In the genomic region with DNA sequence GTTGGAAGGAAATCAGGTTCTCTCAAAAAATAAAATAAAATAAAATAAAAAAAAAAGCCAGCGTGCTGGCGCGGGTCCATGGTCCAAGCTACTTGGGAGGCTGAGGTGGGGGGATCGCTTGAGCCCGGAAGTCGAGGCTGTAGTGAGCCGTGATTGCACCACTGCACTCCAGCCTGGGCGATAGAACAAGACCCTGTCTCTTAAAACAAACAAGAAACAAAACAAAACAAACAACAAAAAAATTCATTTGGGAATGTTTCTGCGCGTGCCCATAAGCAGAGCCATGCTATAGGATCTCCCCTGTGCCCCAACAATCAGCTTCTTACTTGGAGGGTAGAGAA, we compare ENCODE assay signal across 8 cellular contexts. TPM values are rescaled to one million over a fixed set of nuclear protein-coding genes. Genes with fewer than 3 reads are reported as not detected.
DNase-seq lines count a peak whose midpoint lies in the region; ATAC-seq and TF ChIP-seq lines count a peak whose summit lies in the region.

No MANE protein-coding gene starts in this region.

- H3K27me3 Mint-ChIP-seq in CD14-positive monocyte (ENCODE audit: low read depth in 3 of 3): peaks cover 50 to 73% (median 63%) of the 10 kb centered on the region in 3 donors
- H3K27me3 Mint-ChIP-seq in effector memory CD8-positive, alpha-beta T cell: no peaks in the 10 kb centered on the region

- H3K9me3 ChIP-seq in NT2/D1 (ENCODE audit: insufficient read depth, low read length): no peaks in the 10 kb centered on the region
- no peaks in the 10 kb centered on the region for H3K9me3 ChIP-seq in neuron (ENCODE audit: low read length)

- peaks cover 26% of the 10 kb centered on the region for H3K4me1 Mint-ChIP-seq in CD14-positive monocyte
- peaks cover 34 to 52% of the 10 kb centered on the region in 2 donors for H3K4me1 Mint-ChIP-seq in effector memory CD8-positive, alpha-beta T cell (ENCODE audit: low read depth in 2 of 2)

- ATAC-seq in effector memory CD8-positive, alpha-beta T cell (replicated peaks): no peak
- ATAC-seq in GM18861 (IDR thresholded peaks at IDR 0.05; ENCODE audit: unreplicated experiment): no peak
- no peak for ATAC-seq in GM18505 (IDR thresholded peaks at IDR 0.05; ENCODE audit: unreplicated experiment)
- ATAC-seq in HG03108 (IDR thresholded peaks at IDR 0.05; ENCODE audit: unreplicated experiment): no peak

- intact Hi-C loops in CD14-positive monocyte (cut with micrococcal nuclease): no loop called here
- intact Hi-C loops in posterior vena cava (cut with DNase I): no loop called here

- H3K27me3 ChIP-seq in NT2/D1 (ENCODE audit: insufficient read depth, insufficient read length) (peaks cover 46% of the 10 kb centered on the region), neuron (ENCODE audit: insufficient read depth, low read length) (peaks cover 15% of the 10 kb centered on the region)

- no peak for TF ChIP-seq CTCF in CD14-positive monocyte (IDR thresholded peaks at IDR 0.05)

- H3K36me3 ChIP-seq in NT2/D1 (ENCODE audit: insufficient read depth, insufficient read length, low read length) (no peaks in the 10 kb centered on the region), neuron (ENCODE audit: insufficient read depth, low read length) (no peaks in the 10 kb centered on the region)

- peaks cover 0 to 12% (median 3%) of the 10 kb centered on the region in 7 donors for H3K9me3 Mint-ChIP-seq in CD14-positive monocyte
- H3K9me3 Mint-ChIP-seq in effector memory CD8-positive, alpha-beta T cell: no peaks in the 10 kb centered on the region

- DNase-seq in CD14-positive monocyte (ENCODE audit: low spot score): no peak
- no peak for DNase-seq in NT2/D1 (ENCODE audit: low read depth, low spot score)
- DNase-seq in effector memory CD8-positive, alpha-beta T cell: no peak
- DNase-seq in posterior vena cava (ENCODE audit: low spot score): no peak

- TF ChIP-seq POLR2A in GM18505 (IDR thresholded peaks at IDR 0.05; ENCODE audit: borderline replicate concordance, extremely low read depth, insufficient read depth, insufficient read length): no peak

- peaks cover 0 to 1% of the 10 kb centered on the region in 2 donors for H3K36me3 Mint-ChIP-seq in CD14-positive monocyte
- H3K36me3 Mint-ChIP-seq in effector memory CD8-positive, alpha-beta T cell (ENCODE audit: insufficient read depth): peaks cover 35% of the 10 kb centered on the region

- H3K4me1 ChIP-seq in NT2/D1 (ENCODE audit: insufficient read depth, insufficient read length) (no peaks in the 10 kb centered on the region), neuron (ENCODE audit: insufficient read depth, low read length) (peaks cover 3% of the 10 kb centered on the region)

- peak overlapping the region; percentile 79 to 94 for H3K4me3 Mint-ChIP-seq in CD14-positive monocyte
- H3K4me3 Mint-ChIP-seq in effector memory CD8-positive, alpha-beta T cell: peak overlapping the region; percentile 78 to 92

- H3K9ac ChIP-seq in NT2/D1 (ENCODE audit: insufficient read length, low read depth): peak overlapping the region; percentile 57

- H3K4me3 ChIP-seq in NT2/D1 (ENCODE audit: insufficient read length, low read depth): peak overlapping the region; percentile 50
- H3K4me3 ChIP-seq in neuron (ENCODE audit: low read length): peak overlapping the region; percentile 43

- no peak overlapping the region for H3K27ac Mint-ChIP-seq in CD14-positive monocyte
- H3K27ac Mint-ChIP-seq in effector memory CD8-positive, alpha-beta T cell: peak overlapping the region; percentile 83 to 94

- H2AFZ ChIP-seq in neuron (ENCODE audit: low read depth, low read length): peak overlapping the region; percentile 73

RNA-seq across cellular contexts. Expression of gene CD8A, which starts 16.4 kb away (rescaled TPM):
- 1 to 10 TPM in 1 of 2 donors, under 1 TPM in 1; 0.88 to 1.1 TPM for polyA plus RNA-seq in CD14-positive monocyte
- 1 to 10 TPM; 1.3 to 1.9 TPM for total RNA-seq in posterior vena cava

RNA-seq across cellular contexts. Expression of gene CD8B, which starts 54.6 kb away (rescaled TPM):
- 1 to 10 TPM; 1.5 to 1.6 TPM for polyA plus RNA-seq in CD14-positive monocyte
- under 1 TPM; 0.37 to 1.00 TPM for total RNA-seq in posterior vena cava

Comparison
In these comparisons a context has a peak if more than half of its experiments do, and no peak if none do; other contexts are left out.
1. H3K27ac Mint-ChIP-seq: peak in effector memory CD8-positive, alpha-beta T cell (2 of 2); none in CD14-positive monocyte (0 of 7).